9 cellular contexts compared by ENCODE assay signal in the genomic region with DNA sequence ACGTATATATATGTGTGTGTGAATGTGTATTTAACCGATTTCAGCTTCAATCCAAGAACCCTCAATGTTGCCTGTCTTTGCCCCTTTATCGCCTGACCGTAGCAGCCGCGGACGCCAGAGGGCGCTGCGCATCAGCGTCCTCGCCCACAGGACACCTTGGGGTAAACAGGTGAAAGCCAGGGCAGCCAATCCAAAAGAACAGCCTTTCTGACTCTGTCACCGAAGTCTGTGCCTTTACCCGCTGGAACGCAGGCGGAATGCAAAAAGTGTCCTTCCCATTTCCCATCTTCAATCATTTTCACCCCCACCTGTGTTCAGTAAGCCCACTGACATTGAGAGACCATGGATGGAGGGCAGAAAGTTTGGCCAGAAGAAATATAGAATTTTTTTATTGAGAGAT. TPM values are rescaled to one million over a fixed set of nuclear protein-coding genes. Genes with fewer than 3 reads are reported as not detected.
DNase-seq lines count a peak whose midpoint lies in the region; ATAC-seq and TF ChIP-seq lines count a peak whose summit lies in the region.
"Had no signal": no experiment of that assay in that cellular context is flagged by ENCODE, and none has a peak within 500 bp of the region (broad histone marks: within the 10 kb centered on the region; RNA-seq: fewer than 3 reads in every experiment).

No MANE protein-coding gene starts in this region.

- H3K36me3 ChIP-seq in brain microvascular endothelial cell (replicated peaks): no peaks in the 10 kb centered on the region

- DNase-seq in COLO829 (ENCODE audit: low spot score) (peak; percentile 54), NCI-H748 treated with DMSO at 0.1 percent for 48 hours (lab: John Stamatoyannopoulos, UW) (peak; percentile 85), brain microvascular endothelial cell (no peak), myocyte (ENCODE audit: low read depth) (peak; percentile 53), NCI-H146 (lab: John Stamatoyannopoulos, UW) (no peak)

- peak; percentile 81 for TF ChIP-seq CTCF in brain microvascular endothelial cell (IDR thresholded peaks at IDR 0.05; ENCODE audit: low read depth, low read length, missing control alignments)

- in situ Hi-C loops in brain microvascular endothelial cell (cut with HindIII; ENCODE audit: low pct_ligation_motif_present, low sequenced_read_pairs): no loop called here

- no peak overlapping the region for H3K4me3 ChIP-seq in brain microvascular endothelial cell (ENCODE audit: low read depth, low read length)

- H3K27me3 ChIP-seq in brain microvascular endothelial cell (replicated peaks): peaks cover 51% of the 10 kb centered on the region

- no peak overlapping the region for H3K27ac ChIP-seq in brain microvascular endothelial cell

- ATAC-seq in GM18868 (IDR thresholded peaks at IDR 0.05; ENCODE audit: unreplicated experiment) (peak; percentile 79), HG03039 (IDR thresholded peaks at IDR 0.05; ENCODE audit: unreplicated experiment) (peak; percentile 62), HG03025 (IDR thresholded peaks at IDR 0.05; ENCODE audit: low FRiP score, unreplicated experiment) (no peak)

RNA-seq across cellular contexts. Expression of a gene that starts 3.6 kb away (rescaled TPM):
- 0.13 and 0.36 TPM in 2 replicates for total RNA-seq in myocyte
- not detected for polyA plus RNA-seq in myocyte (2012)
- total RNA-seq: renal cortical epithelial cell had no signal

Comparison
In these comparisons a context has a peak if more than half of its experiments do, and no peak if none do; other contexts are left out.
1. DNase-seq: peak in COLO829 (single experiment), NCI-H748 treated with DMSO at 0.1 percent for 48 hours (single experiment) and myocyte (single experiment); none in brain microvascular endothelial cell (single experiment) and NCI-H146 (single experiment).